ENCODE assay signal across 22 cellular contexts in genomic region chr18:74520096-74520833, GRCh38. TPM values are rescaled to one million over a fixed set of nuclear protein-coding genes. Genes with fewer than 3 reads are reported as not detected.
"Had no signal": no experiment of that assay in that cellular context is flagged by ENCODE, and none has a peak within 500 bp of the region (broad histone marks: within the 10 kb centered on the region; RNA-seq: fewer than 3 reads in every experiment).

No MANE protein-coding gene starts in this region.

- H3K4me1 Mint-ChIP-seq: activated naive CD4-positive, alpha-beta T cell treated with anti-CD3 and anti-CD28 coated beads, Interleukin-2, amount 10 ng/mL, durations not matched to agents 7 days and 5 days had no signal

- H3K27ac ChIP-seq: adrenal gland, gastroesophageal sphincter, heart right ventricle, neutrophil, parathyroid adenoma, transverse colon had no signal

- H3K27me3 ChIP-seq: adrenal gland, dorsolateral prefrontal cortex, gastroesophageal sphincter, heart right ventricle, neutrophil, transverse colon had no signal

- H3K9ac ChIP-seq: parathyroid adenoma had no signal

- H3K4me3 ChIP-seq: adrenal gland, dorsolateral prefrontal cortex, gastroesophageal sphincter, heart right ventricle, mucosa of descending colon, transverse colon had no signal

- H3K9me3 Mint-ChIP-seq: activated naive CD4-positive, alpha-beta T cell treated with anti-CD3 and anti-CD28 coated beads, Interleukin-2, amount 10 ng/mL, durations not matched to agents 7 days and 5 days; activated T-helper 2 cell treated with anti-CD3 and anti-CD28 coated beads, Interferon-gamma antibody, Interleukin-2, Interleukin-4, amounts not matched to agents 10 μg/mL and 5 μg/mL and 100 μg/mL, durations not matched to agents 14 hours and 24 hours and 36 hours had no signal

- H3K79me2 ChIP-seq: parathyroid adenoma had no signal

- H3K27me3 Mint-ChIP-seq: activated naive CD4-positive, alpha-beta T cell treated with anti-CD3 and anti-CD28 coated beads, Interleukin-2, amount 10 ng/mL, durations not matched to agents 7 days and 5 days; naive thymus-derived CD8-positive, alpha-beta T cell had no signal

- H3K9me3 ChIP-seq: adrenal gland, gastroesophageal sphincter, heart right ventricle, mucosa of descending colon, neutrophil, transverse colon had no signal

- H3K4me3 Mint-ChIP-seq: activated naive CD4-positive, alpha-beta T cell treated with anti-CD3 and anti-CD28 coated beads, Interleukin-2, amount 10 ng/mL, durations not matched to agents 7 days and 5 days; endodermal cell; naive thymus-derived CD8-positive, alpha-beta T cell had no signal

- DNase-seq: activated CD4-positive, alpha-beta T cell treated with anti-CD3 and anti-CD28 coated beads for 1 hour; activated CD4-positive, alpha-beta T cell treated with anti-CD3 and anti-CD28 coated beads, Interleukin-2, amount 50 U/mL, for 4 hours; activated naive CD4-positive, alpha-beta T cell treated with anti-CD3 and anti-CD28 coated beads, Interleukin-2, amount 10 ng/mL, durations not matched to agents 7 days and 5 days; activated T-cell treated with anti-CD3 and anti-CD28 coated beads for 4 hours; heart right ventricle; naive thymus-derived CD8-positive, alpha-beta T cell; retina; stimulated activated CD4-positive, alpha-beta T cell treated with anti-CD3 and anti-CD28 coated beads, Interleukin-15, amount 100 ng/mL, for 24 hours; stimulated activated CD4-positive, alpha-beta T cell treated with anti-CD3 and anti-CD28 coated beads, Interleukin-4, amount 100 ng/mL, for 1 hour; stimulated activated naive CD4-positive, alpha-beta T cell; transverse colon had no signal

- H3K4me1 ChIP-seq: adrenal gland, gastroesophageal sphincter, parathyroid adenoma had no signal

- ATAC-seq: gastroesophageal sphincter; heart right ventricle; mucosa of descending colon; naive thymus-derived CD8-positive, alpha-beta T cell had no signal

- H2AFZ ChIP-seq: parathyroid adenoma had no signal

- H3K27ac Mint-ChIP-seq: activated naive CD4-positive, alpha-beta T cell treated with anti-CD3 and anti-CD28 coated beads, Interleukin-2, amount 10 ng/mL, durations not matched to agents 7 days and 5 days; activated T-helper 2 cell treated with anti-CD3 and anti-CD28 coated beads, Interferon-gamma antibody, Interleukin-2, Interleukin-4, amounts not matched to agents 10 μg/mL and 5 μg/mL and 100 μg/mL, durations not matched to agents 14 hours and 24 hours and 36 hours; endodermal cell had no signal

RNA-seq across cellular contexts. Expression of gene CNDP1, which starts 14.0 kb away (rescaled TPM):
- total RNA-seq: adrenal gland; cardiac septum; lung microvascular endothelial cell; naive thymus-derived CD8-positive, alpha-beta T cell; skeletal muscle tissue; transverse colon had no signal
- polyA plus RNA-seq: naive thymus-derived CD8-positive, alpha-beta T cell had no signal
